7 cellular contexts compared by ENCODE assay signal in the genomic region with DNA sequence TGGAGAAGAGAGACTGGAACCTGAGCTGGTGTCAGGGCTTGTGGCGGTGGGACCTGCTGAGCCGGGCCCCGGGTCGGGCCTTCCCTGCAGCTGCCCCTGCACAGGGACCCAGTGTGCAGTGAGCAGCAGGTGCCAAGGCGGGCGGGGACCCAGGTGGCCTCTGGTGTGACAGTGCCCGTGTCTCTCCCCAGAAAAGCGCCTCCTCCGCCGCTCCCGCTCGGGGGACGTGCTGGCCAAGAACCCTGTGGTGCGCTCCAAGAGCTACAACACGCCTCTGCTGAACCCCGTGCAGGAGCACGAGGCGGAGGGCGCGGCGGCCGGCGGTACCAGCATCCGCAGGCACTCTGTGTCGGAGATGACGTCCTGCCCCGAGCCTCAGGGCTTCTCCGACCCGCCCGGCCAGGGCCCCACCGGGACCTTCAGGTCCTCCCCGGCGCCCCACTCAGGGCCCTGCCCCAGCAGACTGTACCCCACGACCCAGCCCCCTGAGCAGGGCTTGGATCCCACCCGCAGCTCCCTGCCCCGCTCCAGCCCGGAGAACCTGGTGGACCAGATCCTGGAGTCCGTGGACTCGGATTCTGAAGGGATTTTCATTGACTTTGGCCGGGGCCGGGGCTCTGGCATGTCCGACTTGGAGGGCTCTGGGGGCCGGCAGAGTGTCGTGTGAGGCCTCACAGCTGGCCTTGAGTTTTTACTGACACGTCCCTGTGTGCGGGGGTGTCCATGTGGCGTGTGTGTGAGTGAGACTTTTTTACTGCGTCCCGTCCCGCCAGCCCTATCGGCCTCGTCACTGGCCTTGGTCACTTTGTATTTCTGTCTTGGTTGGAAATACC.
"Had no signal": no experiment of that assay in that cellular context is flagged by ENCODE, and none has a peak within 500 bp of the region (broad histone marks: within the 10 kb centered on the region; RNA-seq: fewer than 3 reads in every experiment).

No MANE protein-coding gene starts in this region.

- H3K27ac Mint-ChIP-seq: activated naive CD4-positive, alpha-beta T cell treated with anti-CD3 and anti-CD28 coated beads, Interleukin-2, amount 50 U/mL, for 24 hours; activated T-cell treated with anti-CD3 and anti-CD28 coated beads, Interleukin-2, amount 50 U/mL, for 24 hours; dendritic cell treated with granulocyte-macrophage colony-stimulating factor and Interleukin-4, amounts not matched to agents 40 ng/mL and 50 ng/mL, for 4 days had no signal

- H3K27me3 Mint-ChIP-seq: activated naive CD4-positive, alpha-beta T cell treated with anti-CD3 and anti-CD28 coated beads, Interleukin-2, amount 50 U/mL, for 24 hours; activated T-cell treated with anti-CD3 and anti-CD28 coated beads, Interleukin-2, amount 50 U/mL, for 24 hours; dendritic cell treated with granulocyte-macrophage colony-stimulating factor and Interleukin-4, amounts not matched to agents 40 ng/mL and 50 ng/mL, for 4 days had no signal

- H3K4me3 Mint-ChIP-seq: activated naive CD4-positive, alpha-beta T cell treated with anti-CD3 and anti-CD28 coated beads, Interleukin-2, amount 50 U/mL, for 24 hours; activated T-cell treated with anti-CD3 and anti-CD28 coated beads, Interleukin-2, amount 50 U/mL, for 24 hours; dendritic cell treated with granulocyte-macrophage colony-stimulating factor and Interleukin-4, amounts not matched to agents 40 ng/mL and 50 ng/mL, for 4 days had no signal

- ATAC-seq: gastroesophageal sphincter had no signal

- H3K4me1 Mint-ChIP-seq: activated naive CD4-positive, alpha-beta T cell treated with anti-CD3 and anti-CD28 coated beads, Interleukin-2, amount 50 U/mL, for 24 hours had no signal

- H3K9me3 Mint-ChIP-seq: activated naive CD4-positive, alpha-beta T cell treated with anti-CD3 and anti-CD28 coated beads, Interleukin-2, amount 50 U/mL, for 24 hours; activated T-cell treated with anti-CD3 and anti-CD28 coated beads, Interleukin-2, amount 50 U/mL, for 24 hours; dendritic cell treated with granulocyte-macrophage colony-stimulating factor and Interleukin-4, amounts not matched to agents 40 ng/mL and 50 ng/mL, for 4 days; nephron had no signal

- H3K36me3 Mint-ChIP-seq: activated naive CD4-positive, alpha-beta T cell treated with anti-CD3 and anti-CD28 coated beads, Interleukin-2, amount 50 U/mL, for 24 hours had no signal

- DNase-seq: activated effector memory CD4-positive, alpha-beta T cell treated with Interleukin-2 at 50 U/mL for 16 hours; cerebellar nuclear complex had no signal
